8 cellular contexts compared by ENCODE assay signal in genomic region chr14:21846227-21846885, GRCh38.
DNase-seq lines count a peak whose midpoint lies in the region; ATAC-seq and TF ChIP-seq lines count a peak whose summit lies in the region.

No MANE protein-coding gene starts in this region.

- no peaks in the 10 kb centered on the region for H3K27me3 ChIP-seq in aorta (ENCODE audit: control insufficient read depth in 1 of 2, insufficient read depth in 2 of 2, low read length in 1 of 2)

- intact Hi-C loops in aorta (cut with DNase I), result no loop called here

- peak; percentile 61 for TF ChIP-seq CTCF in fibroblast of pulmonary artery (IDR thresholded peaks at IDR 0.05; ENCODE audit: low read length, missing control alignments)

- no peaks in the 10 kb centered on the region for H3K36me3 ChIP-seq in aorta (ENCODE audit: control insufficient read depth in 1 of 2, insufficient read depth in 2 of 2, low read length in 1 of 2)

- 29 to 36% methylated on average over 13 of the region's 13 CpGs for WGBS in aorta, 2 donors

- no peaks in the 10 kb centered on the region for H3K9me3 ChIP-seq in aorta (ENCODE audit: control insufficient read depth, low read length)

- H3K4me3 ChIP-seq in fibroblast of pulmonary artery (replicated peaks; ENCODE audit: low read depth, low read length), result no peak overlapping the region
- no peak overlapping the region for H3K4me3 ChIP-seq in aorta (ENCODE audit: low read length in 2 of 2)

- peak; percentile 26 for DNase-seq in NK-92 treated with Interleukin-12 subunit alpha and Interleukin-12 subunit beta, amount 100 ng/mL, for 24 hours (lab: John Stamatoyannopoulos, UW)
- DNase-seq in NK-92 (lab: John Stamatoyannopoulos, UW; ENCODE audit: unreplicated experiment) (no peak), NCI-H2171 treated with DMSO at 0.1 percent for 48 hours (lab: John Stamatoyannopoulos, UW) (peak; percentile 69), fibroblast of pulmonary artery (ENCODE audit: low read depth) (no peak), cerebellum (ENCODE audit: low spot score) (no peak), aorta (no peak)
- peak; percentile 32 to 51 for DNase-seq in activated CD8-positive, alpha-beta memory T cell treated with anti-CD3 and anti-CD28 coated beads for 1 hour (ENCODE audit: extremely low read depth in 1 of 2, low read depth in 1 of 2)
- peak; percentile 80 for DNase-seq in stimulated activated CD4-positive, alpha-beta T cell treated with anti-CD3 and anti-CD28 coated beads, Interleukin-15, amount 100 ng/mL, for 24 hours

- no peak overlapping the region for H3K27ac ChIP-seq in aorta (ENCODE audit: low read depth in 1 of 2, low read length in 2 of 2)

- ATAC-seq in aorta (ENCODE audit: low FRiP score), result no peak

- no peaks in the 10 kb centered on the region for H3K4me1 ChIP-seq in aorta (ENCODE audit: control insufficient read depth in 1 of 2, insufficient read depth in 2 of 2, low read length in 2 of 2)

Comparison
In these comparisons a context has a peak if more than half of its experiments do, and no peak if none do; other contexts are left out.
1. DNase-seq: peak in NK-92 treated with Interleukin-12 subunit alpha and Interleukin-12 subunit beta, amount 100 ng/mL, for 24 hours (single experiment), NCI-H2171 treated with DMSO at 0.1 percent for 48 hours (single experiment), activated CD8-positive, alpha-beta memory T cell treated with anti-CD3 and anti-CD28 coated beads for 1 hour (2 of 2) and stimulated activated CD4-positive, alpha-beta T cell treated with anti-CD3 and anti-CD28 coated beads, Interleukin-15, amount 100 ng/mL, for 24 hours (single experiment); none in NK-92 (single experiment), fibroblast of pulmonary artery (single experiment), cerebellum (single experiment) and aorta (0 of 2).